9 cellular contexts compared by ENCODE assay signal in the genomic region with DNA sequence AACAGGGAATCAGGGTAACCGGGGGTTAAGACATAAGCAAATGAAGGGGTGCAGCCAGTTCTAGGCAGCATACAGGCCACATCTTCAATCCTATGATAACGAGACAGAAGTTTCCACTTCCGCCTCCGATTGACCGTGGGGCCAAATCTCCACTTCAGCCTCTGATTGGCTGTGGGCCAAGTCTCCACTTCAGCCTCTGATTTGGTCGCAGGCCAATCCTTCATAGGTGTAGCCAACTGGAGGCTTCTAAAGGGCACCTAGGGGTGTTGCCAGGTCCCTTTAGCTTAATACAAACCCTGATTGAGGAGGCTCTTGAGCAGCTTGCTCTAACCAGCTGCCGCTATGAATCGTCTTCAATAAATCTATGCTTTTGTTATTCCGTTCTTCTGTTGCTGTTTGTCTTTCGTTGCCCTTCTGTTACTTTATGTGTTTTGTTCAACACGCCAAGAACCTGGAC. TPM values are rescaled to one million over a fixed set of nuclear protein-coding genes. Genes with fewer than 3 reads are reported as not detected.
DNase-seq lines count a peak whose midpoint lies in the region; ATAC-seq and TF ChIP-seq lines count a peak whose summit lies in the region.
"Had no signal": no experiment of that assay in that cellular context is flagged by ENCODE, and none has a peak within 500 bp of the region (broad histone marks: within the 10 kb centered on the region; RNA-seq: fewer than 3 reads in every experiment).

No MANE protein-coding gene starts in this region.

- no peak overlapping the region for H3K27ac ChIP-seq in endodermal cell (ENCODE audit: low read depth, low read length)
- H3K27ac ChIP-seq: tibial nerve had no signal

- peaks cover 15% of the 10 kb centered on the region for H3K36me3 ChIP-seq in endodermal cell (ENCODE audit: control insufficient read depth, insufficient read depth, low read length)

- H3K9me3 ChIP-seq in endodermal cell (ENCODE audit: control insufficient read depth, low read length): no peaks in the 10 kb centered on the region
- H3K9me3 ChIP-seq: tibial nerve had no signal

- H3K36me3 Mint-ChIP-seq in endodermal cell (ENCODE audit: low read depth): peaks cover 15% of the 10 kb centered on the region

- H3K9ac ChIP-seq in endodermal cell (ENCODE audit: extremely low read depth, low read length, poor library complexity, severe bottlenecking): no peak overlapping the region

- CTCF ChIA-PET in HEK293T (lab: Yijun Ruan, JAX): interaction anchor here (0.5 kb wide), 1 partner anchor 55 kb away, joined by 4 read pairs; no protein-coding TSS in a partner anchor

- H3K4me3 ChIP-seq in endodermal cell (ENCODE audit: low read length): peak overlapping the region; percentile 69
- H3K4me3 ChIP-seq: tibial nerve had no signal

- H3K27me3 Mint-ChIP-seq in endodermal cell (ENCODE audit: insufficient read depth): peaks cover 3% of the 10 kb centered on the region
- no peaks in the 10 kb centered on the region for H3K27me3 Mint-ChIP-seq in stimulated activated naive CD8-positive, alpha-beta T cell treated with anti-CD3 and anti-CD28 coated beads, Interleukin-15, amount 100 ng/mL, for 72 hours

- TF ChIP-seq CTCF in endodermal cell (conservative IDR thresholded peaks at IDR 0.05) (no peak), GM13977 (IDR thresholded peaks at IDR 0.05; ENCODE audit: extremely low read depth, insufficient read depth, missing control alignments) (no peak)

- 70 to 74% methylated on average over 11 of the region's 11 CpGs for WGBS in endodermal cell (ENCODE audit: insufficient coverage in 1 of 2, insufficient read length in 1 of 2), 2 experiments

- DNase-seq in D341Med (ENCODE audit: low spot score) (peak; percentile 35), HEK293T (ENCODE audit: extremely low spot score) (peak; percentile 72), NCI-H446 treated with DMSO at 0.1 percent for 48 hours (lab: John Stamatoyannopoulos, UW) (peak; percentile 38), endodermal cell (peak; percentile 94), GM13977 (ENCODE audit: low spot score) (no peak), HPDE6-E6E7 (ENCODE audit: extremely low spot score) (no peak)
- DNase-seq in stimulated activated naive CD8-positive, alpha-beta T cell treated with anti-CD3 and anti-CD28 coated beads, Interleukin-15, amount 100 ng/mL, for 72 hours: peak; percentile 21 to 25

- no peak for ATAC-seq in stimulated activated naive CD8-positive, alpha-beta T cell treated with anti-CD3 and anti-CD28 coated beads, Interleukin-15, amount 100 ng/mL, for 72 hours
- no peak for ATAC-seq in HG02588 (IDR thresholded peaks at IDR 0.05; ENCODE audit: unreplicated experiment)

- no peaks in the 10 kb centered on the region for H3K9me3 Mint-ChIP-seq in endodermal cell
- H3K9me3 Mint-ChIP-seq in stimulated activated naive CD8-positive, alpha-beta T cell treated with anti-CD3 and anti-CD28 coated beads, Interleukin-15, amount 100 ng/mL, for 72 hours: no peaks in the 10 kb centered on the region

- H3K27ac Mint-ChIP-seq in endodermal cell: peak overlapping the region; percentile 83
- H3K27ac Mint-ChIP-seq in stimulated activated naive CD8-positive, alpha-beta T cell treated with anti-CD3 and anti-CD28 coated beads, Interleukin-15, amount 100 ng/mL, for 72 hours: no peak overlapping the region

- peaks cover 5% of the 10 kb centered on the region for H3K4me1 Mint-ChIP-seq in endodermal cell
- H3K4me1 Mint-ChIP-seq in stimulated activated naive CD8-positive, alpha-beta T cell treated with anti-CD3 and anti-CD28 coated beads, Interleukin-15, amount 100 ng/mL, for 72 hours: peaks cover 13% of the 10 kb centered on the region

- no peaks in the 10 kb centered on the region for H3K4me1 ChIP-seq in endodermal cell (ENCODE audit: control insufficient read depth, insufficient read depth, low read length)

- POLR2A ChIA-PET in HEK293T (lab: Yijun Ruan, JAX): interaction anchor here (0.6 to 3.6 kb wide), 18 partner anchors 9 to 415 kb away, joined by 3 to 22 read pairs (median 4); a partner anchor contains a TSS

- in situ Hi-C loops in GM13977 (cut with MboI; ENCODE audit: low pct_unique_long_range_greater_than_20kb, low sequenced_read_pairs, unreplicated experiment): no loop called here

- H3K4me3 Mint-ChIP-seq in endodermal cell: peak overlapping the region; percentile 60
- peak overlapping the region in 1 of 2 donors; percentile 15 for H3K4me3 Mint-ChIP-seq in stimulated activated naive CD8-positive, alpha-beta T cell treated with anti-CD3 and anti-CD28 coated beads, Interleukin-15, amount 100 ng/mL, for 72 hours

- H3K27me3 ChIP-seq in endodermal cell (ENCODE audit: control insufficient read depth, insufficient read depth, low read length, poor library complexity, severe bottlenecking): no peaks in the 10 kb centered on the region
- H3K27me3 ChIP-seq: tibial nerve had no signal

TF ChIP-seq in HEK293T, 16 proteins besides CTCF, POLR2A, EP300 and RAD21:
- TF ChIP-seq CTBP1 (IDR thresholded peaks at IDR 0.05; ENCODE audit: borderline replicate concordance) (no peak), SP1 (IDR thresholded peaks at IDR 0.05) (no peak), TARDBP (IDR thresholded peaks at IDR 0.05) (no peak), FOXM1 (IDR thresholded peaks at IDR 0.05; ENCODE audit: borderline replicate concordance) (no peak), FOXK2 (IDR thresholded peaks at IDR 0.05) (no peak), HDGF (IDR thresholded peaks at IDR 0.05; ENCODE audit: borderline replicate concordance) (peak; percentile 37; the same call in 1 of the 2 replicates), FOXA1 (IDR thresholded peaks at IDR 0.05) (no peak), ZNF384 (IDR thresholded peaks at IDR 0.05) (no peak), NFRKB (IDR thresholded peaks at IDR 0.05) (no peak), LEF1 (IDR thresholded peaks at IDR 0.05; ENCODE audit: borderline replicate concordance) (no peak), SUZ12 (IDR thresholded peaks at IDR 0.05) (no peak), BHLHE40 (IDR thresholded peaks at IDR 0.05; ENCODE audit: borderline replicate concordance) (no peak), L3MBTL2 (conservative IDR thresholded peaks at IDR 0.05) (no peak), ARNT (IDR thresholded peaks at IDR 0.05) (no peak), ELF4 (IDR thresholded peaks at IDR 0.05) (peak; percentile 84)
- TF ChIP-seq, protein P1, sequence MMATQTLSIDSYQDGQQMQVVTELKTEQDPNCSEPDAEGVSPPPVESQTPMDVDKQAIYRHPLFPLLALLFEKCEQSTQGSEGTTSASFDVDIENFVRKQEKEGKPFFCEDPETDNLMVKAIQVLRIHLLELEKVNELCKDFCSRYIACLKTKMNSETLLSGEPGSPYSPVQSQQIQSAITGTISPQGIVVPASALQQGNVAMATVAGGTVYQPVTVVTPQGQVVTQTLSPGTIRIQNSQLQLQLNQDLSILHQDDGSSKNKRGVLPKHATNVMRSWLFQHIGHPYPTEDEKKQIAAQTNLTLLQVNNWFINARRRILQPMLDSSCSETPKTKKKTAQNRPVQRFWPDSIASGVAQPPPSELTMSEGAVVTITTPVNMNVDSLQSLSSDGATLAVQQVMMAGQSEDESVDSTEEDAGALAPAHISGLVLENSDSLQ (IDR thresholded peaks at IDR 0.05): peak; percentile 99

RNA-seq across cellular contexts. Expression of a gene that starts 2.1 kb away (rescaled TPM):
- total RNA-seq in endodermal cell: 100 to 1,000 TPM; 217 to 230 TPM
- polyA plus RNA-seq in endodermal cell (2013, experiment 1 of 2): 251 TPM
- polyA plus RNA-seq in endodermal cell (2013, experiment 2 of 2): 226 TPM

RNA-seq across cellular contexts. Expression of a gene that starts 10.3 kb away (rescaled TPM):
- not detected for total RNA-seq in endodermal cell
- polyA plus RNA-seq in endodermal cell (2013, experiment 1 of 2): not detected
- polyA plus RNA-seq in endodermal cell (2013, experiment 2 of 2): not detected
- total RNA-seq: tibial nerve had no signal

Comparison
In these comparisons a context has a peak if more than half of its experiments do, and no peak if none do; other contexts are left out.
1. DNase-seq: peak in D341Med (single experiment), HEK293T (single experiment), NCI-H446 treated with DMSO at 0.1 percent for 48 hours (single experiment), endodermal cell (single experiment) and stimulated activated naive CD8-positive, alpha-beta T cell treated with anti-CD3 and anti-CD28 coated beads, Interleukin-15, amount 100 ng/mL, for 72 hours (2 of 2); none in GM13977 (single experiment) and HPDE6-E6E7 (single experiment).